ENCODE assay signal across 1 cellular context in genomic region chr5:135398855-135399837, GRCh38.
TF ChIP-seq lines count a peak whose summit lies in the region.

Gene MACROH2A1 (minus strand): TSS chr5:135399231. CDS start chr5:135389093, 10,138 bp downstream.

TF ChIP-seq in K562, 482 proteins besides CTCF, POLR2A, EP300 and RAD21 (continued from another document):
- TF ChIP-seq ARID3B (CRISPR knock-in tag; IDR thresholded peaks at IDR 0.05; ENCODE audit: borderline replicate concordance): no peak
- no peak for TF ChIP-seq ZSCAN29 (IDR thresholded peaks at IDR 0.05)
- TF ChIP-seq STAG1 (CRISPR knock-in tag; IDR thresholded peaks at IDR 0.05; ENCODE audit: borderline replicate concordance): no peak
- TF ChIP-seq ZNF444 (CRISPR knock-in tag; IDR thresholded peaks at IDR 0.05): no peak
- TF ChIP-seq KDM5B (IDR thresholded peaks at IDR 0.05; ENCODE audit: insufficient replicate concordance, low read depth, low read length): peak; percentile 77
- no peak for TF ChIP-seq FOXA3 (CRISPR knock-in tag; conservative IDR thresholded peaks at IDR 0.05 in 1 of 2, IDR thresholded peaks at IDR 0.05 in 1 of 2)
- no peak for TF ChIP-seq SMARCC2 (IDR thresholded peaks at IDR 0.05; ENCODE audit: low read depth)
- no peak for TF ChIP-seq NFATC3 (IDR thresholded peaks at IDR 0.05)
- peak; percentile 40; the same call in 1 of the 2 replicates for TF ChIP-seq EP400 (IDR thresholded peaks at IDR 0.05)
- no peak for TF ChIP-seq RBM39 (optimal IDR thresholded peaks at IDR 0.05; ENCODE audit: low read depth, low read length)
- no peak for TF ChIP-seq POLR3A (IDR thresholded peaks at IDR 0.05; ENCODE audit: borderline replicate concordance, extremely low read depth, insufficient read depth, insufficient read length)
- TF ChIP-seq ZNF830 (CRISPR knock-in tag; IDR thresholded peaks at IDR 0.05): no peak
- 0 out of 2 replicates have a peak, but pooled peaks have one; percentile 81 for TF ChIP-seq STAT6 (CRISPR knock-in tag; IDR thresholded peaks at IDR 0.05)
- no peak for TF ChIP-seq ATF3 (IDR thresholded peaks at IDR 0.05)
- no peak for TF ChIP-seq ATF3 (CRISPR knock-in tag; conservative IDR thresholded peaks at IDR 0.05)
- TF ChIP-seq ZBTB7A (IDR thresholded peaks at IDR 0.05; ENCODE audit: borderline replicate concordance, control insufficient read depth, low read depth, low read length): 0 out of 2 replicates have a peak, but pooled peaks have one; percentile 62
- TF ChIP-seq TBL1XR1 (IDR thresholded peaks at IDR 0.05; ENCODE audit: low read length in 2 of 2): no peak; a peak in 1 of 4 replicates
- TF ChIP-seq SPI1 (IDR thresholded peaks at IDR 0.05; ENCODE audit: borderline replicate concordance, low read depth, low read length): no peak
- no peak for TF ChIP-seq ERF (CRISPR knock-in tag; IDR thresholded peaks at IDR 0.05)
- TF ChIP-seq KLF6 (CRISPR knock-in tag; IDR thresholded peaks at IDR 0.05; ENCODE audit: borderline replicate concordance): no peak
- no peak for TF ChIP-seq DDX20 (tag; IDR thresholded peaks at IDR 0.05; ENCODE audit: low read depth)
- TF ChIP-seq BDP1 (IDR thresholded peaks at IDR 0.05; ENCODE audit: insufficient read depth, insufficient read length): no peak
- TF ChIP-seq AFF4 (CRISPR knock-in tag; IDR thresholded peaks at IDR 0.05): peak; percentile 79; the same call in 1 of the 2 replicates
- no peak for TF ChIP-seq TEAD1 (CRISPR knock-in tag; IDR thresholded peaks at IDR 0.05)
- TF ChIP-seq NUFIP1 (IDR thresholded peaks at IDR 0.05; ENCODE audit: partially characterized antibody): no peak
- TF ChIP-seq SMARCE1 (IDR thresholded peaks at IDR 0.05): no peak
- TF ChIP-seq ZNF384 (IDR thresholded peaks at IDR 0.05; ENCODE audit: low read depth, low read length): no peak
- TF ChIP-seq XRCC3 (IDR thresholded peaks at IDR 0.05): no peak
- no peak for TF ChIP-seq LCOR (CRISPR knock-in tag; IDR thresholded peaks at IDR 0.05)
- TF ChIP-seq TAL1 (IDR thresholded peaks at IDR 0.05): no peak
- TF ChIP-seq HMGXB4 (CRISPR knock-in tag; IDR thresholded peaks at IDR 0.05): no peak; the same call in 1 of the 2 replicates
- peak; percentile 94 for TF ChIP-seq RB1 (IDR thresholded peaks at IDR 0.05; ENCODE audit: low read depth)
- no peak for TF ChIP-seq ZC3H11A (IDR thresholded peaks at IDR 0.05; ENCODE audit: low read depth, low read length)
- TF ChIP-seq SMAD1 (IDR thresholded peaks at IDR 0.05; ENCODE audit: low read depth, low read length, partially characterized antibody): no peak
- peak in 1 of 2 experiments; percentile 81; a peak in 2 of 4 replicates for TF ChIP-seq MLLT1 (IDR thresholded peaks at IDR 0.05)
